Comparison of ENCODE assay signal across 8 cellular contexts in genomic region chr17:19646788-19647696, GRCh38. TPM values are rescaled to one million over a fixed set of nuclear protein-coding genes. Genes with fewer than 3 reads are reported as not detected.
DNase-seq lines count a peak whose midpoint lies in the region; ATAC-seq lines count a peak whose summit lies in the region.

No MANE protein-coding gene starts in this region.

- DNase-seq in A172 (ENCODE audit: low spot score): peak; percentile 85
- DNase-seq in HS-27A (ENCODE audit: low read depth): peak; percentile 29
- no peak for DNase-seq in activated CD8-positive, alpha-beta T cell treated with anti-CD3 and anti-CD28 coated beads, Interleukin-2, amount 10 ng/mL, durations not matched to agents 7 days and 5 days
- peak; percentile 53 for DNase-seq in iPS DF 4.7 (ENCODE audit: extremely low read depth, low spot score)
- DNase-seq in stimulated activated effector memory CD8-positive, alpha-beta T cell treated with anti-CD3 and anti-CD28 coated beads, Interleukin-12 subunit alpha, Interleukin-12 subunit beta, amount 100 ng/mL, for 72 hours (ENCODE audit: low spot score in 2 of 2): no peak
- no peak for DNase-seq in COLO829 (ENCODE audit: low spot score)
- DNase-seq in SIG-M5 (lab: John Stamatoyannopoulos, UW): no peak

- peaks cover under 1% of the 10 kb centered on the region for H3K36me3 Mint-ChIP-seq in activated CD8-positive, alpha-beta T cell treated with anti-CD3 and anti-CD28 coated beads, Interleukin-2, amount 10 ng/mL, durations not matched to agents 7 days and 5 days (ENCODE audit: low read depth)
- no peaks in the 10 kb centered on the region for H3K36me3 Mint-ChIP-seq in stimulated activated effector memory CD8-positive, alpha-beta T cell treated with anti-CD3 and anti-CD28 coated beads, Interleukin-12 subunit alpha, Interleukin-12 subunit beta, amount 100 ng/mL, for 72 hours

- POLR2A ChIA-PET in activated CD8-positive, alpha-beta T cell treated with anti-CD3 and anti-CD28 coated beads, Interleukin-2, amount 10 ng/mL, durations not matched to agents 7 days and 5 days (lab: Charles Lee): interaction anchor here (0.5 to 2.9 kb wide), 7 partner anchors 9 to 219 kb away, joined by 3 to 18 read pairs (median 4); no protein-coding TSS in a partner anchor

- peak overlapping the region; percentile 92 for H3K27ac Mint-ChIP-seq in activated CD8-positive, alpha-beta T cell treated with anti-CD3 and anti-CD28 coated beads, Interleukin-2, amount 10 ng/mL, durations not matched to agents 7 days and 5 days
- H3K27ac Mint-ChIP-seq in stimulated activated effector memory CD8-positive, alpha-beta T cell treated with anti-CD3 and anti-CD28 coated beads, Interleukin-12 subunit alpha, Interleukin-12 subunit beta, amount 100 ng/mL, for 72 hours: peak overlapping the region; percentile 97

- no peak for ATAC-seq in activated CD8-positive, alpha-beta T cell treated with anti-CD3 and anti-CD28 coated beads, Interleukin-2, amount 10 ng/mL, durations not matched to agents 7 days and 5 days
- ATAC-seq in stimulated activated effector memory CD8-positive, alpha-beta T cell treated with anti-CD3 and anti-CD28 coated beads, Interleukin-12 subunit alpha, Interleukin-12 subunit beta, amount 100 ng/mL, for 72 hours: no peak
- no peak for ATAC-seq in HG02970 (IDR thresholded peaks at IDR 0.05; ENCODE audit: low FRiP score, unreplicated experiment)

- CTCF ChIA-PET in activated CD8-positive, alpha-beta T cell treated with anti-CD3 and anti-CD28 coated beads, Interleukin-2, amount 10 ng/mL, durations not matched to agents 7 days and 5 days (lab: Charles Lee): interaction anchor here (0.6 to 3.4 kb wide), 19 partner anchors 9 to 284 kb away, joined by 3 to 20 read pairs (median 5); partner anchors contain the start of genes B9D1 and MAPK7

- peaks cover 46% of the 10 kb centered on the region for H3K4me1 Mint-ChIP-seq in activated CD8-positive, alpha-beta T cell treated with anti-CD3 and anti-CD28 coated beads, Interleukin-2, amount 10 ng/mL, durations not matched to agents 7 days and 5 days (ENCODE audit: low read depth)
- H3K4me1 Mint-ChIP-seq in stimulated activated effector memory CD8-positive, alpha-beta T cell treated with anti-CD3 and anti-CD28 coated beads, Interleukin-12 subunit alpha, Interleukin-12 subunit beta, amount 100 ng/mL, for 72 hours: peaks cover 53% of the 10 kb centered on the region

- no peaks in the 10 kb centered on the region for H3K9me3 Mint-ChIP-seq in activated CD8-positive, alpha-beta T cell treated with anti-CD3 and anti-CD28 coated beads, Interleukin-2, amount 10 ng/mL, durations not matched to agents 7 days and 5 days (ENCODE audit: insufficient read depth)
- H3K9me3 Mint-ChIP-seq in stimulated activated effector memory CD8-positive, alpha-beta T cell treated with anti-CD3 and anti-CD28 coated beads, Interleukin-12 subunit alpha, Interleukin-12 subunit beta, amount 100 ng/mL, for 72 hours: no peaks in the 10 kb centered on the region

- H3K27me3 Mint-ChIP-seq in activated CD8-positive, alpha-beta T cell treated with anti-CD3 and anti-CD28 coated beads, Interleukin-2, amount 10 ng/mL, durations not matched to agents 7 days and 5 days (ENCODE audit: low read depth): peaks cover 18% of the 10 kb centered on the region

- peak overlapping the region; percentile 84 for H3K4me3 Mint-ChIP-seq in activated CD8-positive, alpha-beta T cell treated with anti-CD3 and anti-CD28 coated beads, Interleukin-2, amount 10 ng/mL, durations not matched to agents 7 days and 5 days
- H3K4me3 Mint-ChIP-seq in stimulated activated effector memory CD8-positive, alpha-beta T cell treated with anti-CD3 and anti-CD28 coated beads, Interleukin-12 subunit alpha, Interleukin-12 subunit beta, amount 100 ng/mL, for 72 hours: peak overlapping the region; percentile 97

RNA-seq across cellular contexts. Expression of gene ALDH3A2, which starts 1.5 kb away (rescaled TPM):
- 98.7 and 127 TPM in 2 replicates for total RNA-seq in A172 (2014; rRNA removed; shearing (Covaris generic))
- total RNA-seq in activated CD8-positive, alpha-beta T cell treated with anti-CD3 and anti-CD28 coated beads, Interleukin-2, amount 10 ng/mL, durations not matched to agents 7 days and 5 days: 10 to 100 TPM; 25.1 to 27.4 TPM

Comparison
In these comparisons a context has a peak if more than half of its experiments do, and no peak if none do; other contexts are left out.
1. DNase-seq: peak in A172 (single experiment), HS-27A (single experiment) and iPS DF 4.7 (single experiment); none in activated CD8-positive, alpha-beta T cell treated with anti-CD3 and anti-CD28 coated beads, Interleukin-2, amount 10 ng/mL, durations not matched to agents 7 days and 5 days (single experiment), stimulated activated effector memory CD8-positive, alpha-beta T cell treated with anti-CD3 and anti-CD28 coated beads, Interleukin-12 subunit alpha, Interleukin-12 subunit beta, amount 100 ng/mL, for 72 hours (0 of 2), COLO829 (single experiment) and SIG-M5 (single experiment).